Comparison of ENCODE assay signal across 15 cellular contexts in the genomic region with DNA sequence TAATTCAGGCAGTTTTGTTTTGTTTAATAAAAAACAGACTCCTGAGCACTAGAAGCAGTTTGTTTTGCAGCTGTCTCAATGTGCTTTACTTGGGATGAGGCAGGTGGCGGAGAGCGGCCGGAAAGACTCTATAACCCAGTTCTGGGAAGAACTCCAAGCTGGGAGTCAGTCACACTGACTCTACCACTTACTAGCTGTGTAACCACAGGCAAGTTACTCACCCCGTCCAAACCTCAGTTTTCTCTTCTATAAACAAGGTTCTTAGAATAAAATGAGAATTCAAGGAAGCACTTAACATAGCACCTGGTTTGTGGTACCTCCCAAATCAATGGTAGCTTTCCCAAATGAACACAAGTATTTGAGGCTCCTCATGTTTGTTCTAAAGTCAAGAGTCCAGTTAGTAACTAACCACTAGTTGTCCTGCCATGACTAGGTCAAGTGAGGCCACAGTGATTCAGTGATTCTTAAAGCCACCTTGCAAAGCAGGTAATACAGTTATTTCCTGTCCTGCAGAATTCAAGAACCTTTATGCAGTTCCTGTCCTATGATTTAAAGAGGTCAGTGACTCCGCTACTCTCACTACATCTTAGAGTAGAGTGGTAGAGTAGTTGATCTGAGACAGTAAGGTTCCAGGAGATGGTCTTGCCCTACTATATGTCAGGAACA. TPM values are rescaled to one million over a fixed set of nuclear protein-coding genes. Genes with fewer than 3 reads are reported as not detected.
DNase-seq lines count a peak whose midpoint lies in the region; ATAC-seq and TF ChIP-seq lines count a peak whose summit lies in the region.
"Had no signal": no experiment of that assay in that cellular context is flagged by ENCODE, and none has a peak within 500 bp of the region (broad histone marks: within the 10 kb centered on the region; RNA-seq: fewer than 3 reads in every experiment).

No MANE protein-coding gene starts in this region.

- intact Hi-C loops in cardiac septum (cut with DNase I), result no loop called here

- H3K4me1 ChIP-seq in smooth muscle cell (ENCODE audit: low read depth), result peaks cover 11% of the 10 kb centered on the region

- H3F3A ChIP-seq in smooth muscle cell (ENCODE audit: low read depth), result peaks cover 6% of the 10 kb centered on the region

- peak overlapping the region; percentile 96 for H3K27ac ChIP-seq in smooth muscle cell (ENCODE audit: low read depth)
- H3K27ac ChIP-seq: hepatocyte, SJCRH30, thoracic aorta had no signal

- no peaks in the 10 kb centered on the region for H3K9me3 ChIP-seq in smooth muscle cell (replicated peaks; ENCODE audit: low read depth)
- H3K9me3 ChIP-seq: SJCRH30, thoracic aorta had no signal

- no peaks in the 10 kb centered on the region for H3K9me3 Mint-ChIP-seq in activated CD8-positive, alpha-beta memory T cell treated with anti-CD3 and anti-CD28 coated beads, Interleukin-2, amount 10 ng/mL, durations not matched to agents 7 days and 5 days (ENCODE audit: low read depth)
- H3K9me3 Mint-ChIP-seq: activated naive CD4-positive, alpha-beta T cell treated with anti-CD3 and anti-CD28 coated beads, Interleukin-2, amount 50 U/mL, for 24 hours had no signal

- H3K27me3 Mint-ChIP-seq in activated CD8-positive, alpha-beta memory T cell treated with anti-CD3 and anti-CD28 coated beads, Interleukin-2, amount 10 ng/mL, durations not matched to agents 7 days and 5 days, result no peaks in the 10 kb centered on the region
- H3K27me3 Mint-ChIP-seq: activated naive CD4-positive, alpha-beta T cell treated with anti-CD3 and anti-CD28 coated beads, Interleukin-2, amount 50 U/mL, for 24 hours had no signal

- no peaks in the 10 kb centered on the region for H3K27me3 ChIP-seq in smooth muscle cell (ENCODE audit: low read depth)
- H3K27me3 ChIP-seq: hepatocyte, SJCRH30 had no signal

- no peak overlapping the region for H2AFZ ChIP-seq in smooth muscle cell (ENCODE audit: low read depth)
- H2AFZ ChIP-seq: hepatocyte had no signal

- H3K4me3 ChIP-seq in smooth muscle cell, result no peak overlapping the region
- H3K4me3 ChIP-seq: hepatocyte, SJCRH30, thoracic aorta had no signal

- H3K4me2 ChIP-seq in smooth muscle cell, result no peak overlapping the region

- H3K9ac ChIP-seq in smooth muscle cell (ENCODE audit: low read depth), result no peak overlapping the region

- no peak overlapping the region for H3K4me3 Mint-ChIP-seq in activated CD8-positive, alpha-beta memory T cell treated with anti-CD3 and anti-CD28 coated beads, Interleukin-2, amount 10 ng/mL, durations not matched to agents 7 days and 5 days
- H3K4me3 Mint-ChIP-seq: activated naive CD4-positive, alpha-beta T cell treated with anti-CD3 and anti-CD28 coated beads, Interleukin-2, amount 50 U/mL, for 24 hours had no signal

- CTCF ChIA-PET in activated CD8-positive, alpha-beta memory T cell treated with anti-CD3 and anti-CD28 coated beads, Interleukin-2, amount 10 ng/mL, durations not matched to agents 7 days and 5 days (lab: Charles Lee), result interaction anchor here (0.8 kb wide), 1 partner anchor 170 kb away, joined by 3 read pairs; no protein-coding TSS in a partner anchor

- peaks cover 61% of the 10 kb centered on the region for H3K4me1 Mint-ChIP-seq in activated CD8-positive, alpha-beta memory T cell treated with anti-CD3 and anti-CD28 coated beads, Interleukin-2, amount 10 ng/mL, durations not matched to agents 7 days and 5 days

- H3K27ac Mint-ChIP-seq in activated CD8-positive, alpha-beta memory T cell treated with anti-CD3 and anti-CD28 coated beads, Interleukin-2, amount 10 ng/mL, durations not matched to agents 7 days and 5 days, result peak overlapping the region; percentile 45

- ATAC-seq in activated CD8-positive, alpha-beta memory T cell treated with anti-CD3 and anti-CD28 coated beads, Interleukin-2, amount 10 ng/mL, durations not matched to agents 7 days and 5 days, result no peak
- peak; percentile 34 for ATAC-seq in esophagus mucosa
- no peak for ATAC-seq in GM19467 (IDR thresholded peaks at IDR 0.05; ENCODE audit: unreplicated experiment)

- peaks cover 48% of the 10 kb centered on the region for H3K79me2 ChIP-seq in smooth muscle cell (ENCODE audit: low read depth)

- TF ChIP-seq CTCF in smooth muscle cell (IDR thresholded peaks at IDR 0.05; ENCODE audit: borderline replicate concordance, insufficient read depth, poor library complexity, severe bottlenecking) (no peak), GM20000 (IDR thresholded peaks at IDR 0.05; ENCODE audit: extremely low read depth, missing control alignments) (no peak)

- DNase-seq in activated CD8-positive, alpha-beta memory T cell treated with anti-CD3 and anti-CD28 coated beads, Interleukin-2, amount 10 ng/mL, durations not matched to agents 7 days and 5 days, result no peak
- DNase-seq in activated CD8-positive, alpha-beta memory T cell treated with anti-CD3 and anti-CD28 coated beads, Interleukin-2, amount 50 U/mL, for 4 hours, result no peak
- DNase-seq in NCI-H226 (peak; percentile 27), smooth muscle cell (lab: John Stamatoyannopoulos, UW; ENCODE audit: unreplicated experiment) (no peak), cardiac septum (ENCODE audit: low spot score) (no peak), GM20000 (ENCODE audit: low spot score) (no peak)
- DNase-seq: activated CD4-positive, alpha-beta T cell treated with anti-CD3 and anti-CD28 coated beads for 1 hour; GDM1; NCI-H82 had no signal

- peaks cover 24% of the 10 kb centered on the region for H3K36me3 Mint-ChIP-seq in activated CD8-positive, alpha-beta memory T cell treated with anti-CD3 and anti-CD28 coated beads, Interleukin-2, amount 10 ng/mL, durations not matched to agents 7 days and 5 days

- 87% methylated on average over 5 of the region's 5 CpGs for WGBS in smooth muscle cell (ENCODE audit: low lambda C conversion rate)

- H4K20me1 ChIP-seq in smooth muscle cell (ENCODE audit: low read depth), result peaks cover 59% of the 10 kb centered on the region

- H3K36me3 ChIP-seq in smooth muscle cell (ENCODE audit: low read depth), result peaks cover 5% of the 10 kb centered on the region

RNA-seq across cellular contexts. Expression of a gene that starts 2.7 kb away (rescaled TPM):
- 10 to 100 TPM; 69.6 to 71.6 TPM for total RNA-seq in activated CD8-positive, alpha-beta memory T cell treated with anti-CD3 and anti-CD28 coated beads, Interleukin-2, amount 10 ng/mL, durations not matched to agents 7 days and 5 days
- total RNA-seq in esophagus mucosa (322 TPM), smooth muscle cell (132 and 363 TPM in 2 replicates), cardiac septum (51.0 TPM)
- 431 and 468 TPM in 2 replicates for polyA plus RNA-seq in smooth muscle cell

RNA-seq across cellular contexts. Expression of a gene that starts 3.1 kb away (rescaled TPM):
- 10 to 100 TPM; 16.5 to 18.0 TPM for total RNA-seq in activated CD8-positive, alpha-beta memory T cell treated with anti-CD3 and anti-CD28 coated beads, Interleukin-2, amount 10 ng/mL, durations not matched to agents 7 days and 5 days
- total RNA-seq in esophagus mucosa (8.6 TPM), smooth muscle cell (15.0 and 22.0 TPM in 2 replicates), cardiac septum (7.8 TPM)
- 4.9 and 6.3 TPM in 2 replicates for polyA plus RNA-seq in smooth muscle cell

RNA-seq across cellular contexts. Expression of a gene that starts 7.8 kb away (rescaled TPM):
- total RNA-seq in activated CD8-positive, alpha-beta memory T cell treated with anti-CD3 and anti-CD28 coated beads, Interleukin-2, amount 10 ng/mL, durations not matched to agents 7 days and 5 days, result 10 to 100 TPM; 18.3 TPM
- total RNA-seq in esophagus mucosa (15.3 TPM), smooth muscle cell (13.7 and 26.3 TPM in 2 replicates), cardiac septum (15.6 TPM)
- polyA plus RNA-seq in smooth muscle cell, result 57.5 and 59.1 TPM in 2 replicates

RNA-seq across cellular contexts. Expression of a gene that starts 8.0 kb away (rescaled TPM):
- 1 to 10 TPM; 1.1 to 1.4 TPM for total RNA-seq in activated CD8-positive, alpha-beta memory T cell treated with anti-CD3 and anti-CD28 coated beads, Interleukin-2, amount 10 ng/mL, durations not matched to agents 7 days and 5 days
- total RNA-seq in esophagus mucosa (1.7 TPM), smooth muscle cell (3.3 and 5.5 TPM in 2 replicates), cardiac septum (0.48 TPM)
- 5.8 and 6.5 TPM in 2 replicates for polyA plus RNA-seq in smooth muscle cell
- total RNA-seq: thoracic aorta had no signal
